ENCODE assay signal across 11 cellular contexts in the genomic region with DNA sequence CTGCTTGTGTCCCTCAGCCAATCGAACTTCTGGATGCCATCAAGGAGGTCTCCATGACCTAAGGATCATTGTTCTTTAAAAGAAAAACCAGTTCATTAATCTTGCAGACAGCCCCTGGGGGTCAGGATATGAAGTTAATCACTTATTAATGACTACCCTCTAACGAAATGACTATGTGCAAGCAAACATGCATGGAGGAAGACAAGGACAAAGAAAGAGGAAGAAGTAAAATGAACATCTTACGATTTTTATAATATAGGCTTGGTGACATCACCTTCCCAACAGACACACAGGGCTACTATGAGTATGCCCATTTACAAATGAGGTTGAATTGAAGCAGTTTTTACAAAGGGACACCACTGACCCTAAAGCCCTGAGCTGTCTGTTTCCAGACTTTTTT.
DNase-seq lines count a peak whose midpoint lies in the region; ATAC-seq and TF ChIP-seq lines count a peak whose summit lies in the region.
"Had no signal": no experiment of that assay in that cellular context is flagged by ENCODE, and none has a peak within 500 bp of the region (broad histone marks: within the 10 kb centered on the region; RNA-seq: fewer than 3 reads in every experiment).

No MANE protein-coding gene starts in this region.

- no peak for ATAC-seq in activated CD8-positive, alpha-beta T cell treated with anti-CD3 and anti-CD28 coated beads, Interleukin-2, amount 10 ng/mL, durations not matched to agents 7 days and 5 days
- no peak for ATAC-seq in naive thymus-derived CD8-positive, alpha-beta T cell
- ATAC-seq in HG03196 (IDR thresholded peaks at IDR 0.05; ENCODE audit: unreplicated experiment) = no peak

- H3K4me3 ChIP-seq in HUES64 (ENCODE audit: low read length) (no peak overlapping the region), ascending aorta (no peak overlapping the region)
- H3K4me3 ChIP-seq: testis had no signal

- H3K36me3 Mint-ChIP-seq in activated CD8-positive, alpha-beta T cell treated with anti-CD3 and anti-CD28 coated beads, Interleukin-2, amount 10 ng/mL, durations not matched to agents 7 days and 5 days (ENCODE audit: low read depth) = peaks cover 46% of the 10 kb centered on the region
- peaks cover 3 to 21% (median 11%) of the 10 kb centered on the region in 3 donors for H3K36me3 Mint-ChIP-seq in naive thymus-derived CD8-positive, alpha-beta T cell

- H3K9ac ChIP-seq in HUES64 (ENCODE audit: low read depth, low read length) = no peak overlapping the region; the same call in 1 of the 2 replicates

- peak overlapping the region; percentile 88 for H3K27ac Mint-ChIP-seq in activated CD8-positive, alpha-beta T cell treated with anti-CD3 and anti-CD28 coated beads, Interleukin-2, amount 10 ng/mL, durations not matched to agents 7 days and 5 days
- peak overlapping the region; percentile 84 to 100 (median 92) for H3K27ac Mint-ChIP-seq in naive thymus-derived CD8-positive, alpha-beta T cell

- H3K27ac ChIP-seq in HUES64 (ENCODE audit: low read depth, low read length) (0 out of 2 replicates have a peak overlapping the region, but pooled peaks have one; percentile 10), ascending aorta (no peak overlapping the region)
- H3K27ac ChIP-seq: testis had no signal

- 85% methylated on average over 1 of the region's 3 CpGs for WGBS in HUES64

- no peak for TF ChIP-seq CTCF in ascending aorta (IDR thresholded peaks at IDR 0.05)

- H3K36me3 ChIP-seq in HUES64 (ENCODE audit: insufficient read depth, low read length) (no peaks in the 10 kb centered on the region), ascending aorta (no peaks in the 10 kb centered on the region)

- peak; percentile 23 for DNase-seq in SIG-M5 treated with dmso at 0.1 percent for 504 hours (lab: John Stamatoyannopoulos, UW; ENCODE audit: unreplicated experiment)
- DNase-seq in SIG-M5 (lab: John Stamatoyannopoulos, UW) = no peak
- DNase-seq in activated CD8-positive, alpha-beta T cell treated with anti-CD3 and anti-CD28 coated beads, Interleukin-2, amount 10 ng/mL, durations not matched to agents 7 days and 5 days = no peak
- no peak for DNase-seq in naive thymus-derived CD8-positive, alpha-beta T cell
- DNase-seq in ascending aorta (ENCODE audit: low spot score in 2 of 2) = no peak
- no peak for DNase-seq in NCI-H345 treated with DMSO at 0.1 percent for 48 hours (lab: John Stamatoyannopoulos, UW; ENCODE audit: unreplicated experiment)
- DNase-seq: 8988T, NCI-H187 treated with DMSO at 0.1 percent for 48 hours, testis had no signal

- peaks cover 74% of the 10 kb centered on the region for H3K4me1 Mint-ChIP-seq in activated CD8-positive, alpha-beta T cell treated with anti-CD3 and anti-CD28 coated beads, Interleukin-2, amount 10 ng/mL, durations not matched to agents 7 days and 5 days (ENCODE audit: low read depth)
- peaks cover 58 to 95% (median 91%) of the 10 kb centered on the region in 4 donors for H3K4me1 Mint-ChIP-seq in naive thymus-derived CD8-positive, alpha-beta T cell

- H3K27me3 ChIP-seq in HUES64 (ENCODE audit: insufficient read depth, low read length) (no peaks in the 10 kb centered on the region), ascending aorta (no peaks in the 10 kb centered on the region)
- H3K27me3 ChIP-seq: testis had no signal

- CTCF ChIA-PET in activated CD8-positive, alpha-beta T cell treated with anti-CD3 and anti-CD28 coated beads, Interleukin-2, amount 10 ng/mL, durations not matched to agents 7 days and 5 days (lab: Charles Lee) = interaction anchor here (1.8 to 5.8 kb wide), 6 partner anchors 16 to 205 kb away, joined by 10 to 49 read pairs (median 30); a partner anchor contains a TSS

- H3K9me3 ChIP-seq in HUES64 (ENCODE audit: insufficient read depth, low read depth, low read length) = no peaks in the 10 kb centered on the region
- H3K9me3 ChIP-seq in ascending aorta = no peaks in the 10 kb centered on the region
- H3K9me3 ChIP-seq: testis had no signal

- peaks cover 49% of the 10 kb centered on the region for H3K4me1 ChIP-seq in HUES64 (ENCODE audit: insufficient read depth, low read length)
- peaks cover 0 to 5% of the 10 kb centered on the region in 2 donors for H3K4me1 ChIP-seq in ascending aorta

- no peaks in the 10 kb centered on the region for H3K9me3 Mint-ChIP-seq in activated CD8-positive, alpha-beta T cell treated with anti-CD3 and anti-CD28 coated beads, Interleukin-2, amount 10 ng/mL, durations not matched to agents 7 days and 5 days (ENCODE audit: insufficient read depth)
- H3K9me3 Mint-ChIP-seq in naive thymus-derived CD8-positive, alpha-beta T cell = no peaks in the 10 kb centered on the region

- POLR2A ChIA-PET in activated CD8-positive, alpha-beta T cell treated with anti-CD3 and anti-CD28 coated beads, Interleukin-2, amount 10 ng/mL, durations not matched to agents 7 days and 5 days (lab: Charles Lee) = interaction anchor here (1.2 to 4.7 kb wide), 6 partner anchors 16 to 171 kb away, joined by 3 to 44 read pairs (median 14); a partner anchor contains a TSS
- POLR2A ChIA-PET in naive thymus-derived CD8-positive, alpha-beta T cell (lab: Charles Lee) = interaction anchor here (1.3 to 10.9 kb wide), 3 partner anchors 22 to 205 kb away, joined by 4 to 211 read pairs (median 16); a partner anchor contains a TSS

- peak overlapping the region; percentile 69 for H3K4me3 Mint-ChIP-seq in activated CD8-positive, alpha-beta T cell treated with anti-CD3 and anti-CD28 coated beads, Interleukin-2, amount 10 ng/mL, durations not matched to agents 7 days and 5 days
- peak overlapping the region; percentile 6 to 87 (median 76) for H3K4me3 Mint-ChIP-seq in naive thymus-derived CD8-positive, alpha-beta T cell

- no peaks in the 10 kb centered on the region for H3K27me3 Mint-ChIP-seq in activated CD8-positive, alpha-beta T cell treated with anti-CD3 and anti-CD28 coated beads, Interleukin-2, amount 10 ng/mL, durations not matched to agents 7 days and 5 days (ENCODE audit: low read depth)
- no peaks in the 10 kb centered on the region for H3K27me3 Mint-ChIP-seq in naive thymus-derived CD8-positive, alpha-beta T cell

- intact Hi-C loops in ascending aorta (cut with DNase I) = no loop called here
